ENCODE assay signal across 8 cellular contexts in the genomic region with DNA sequence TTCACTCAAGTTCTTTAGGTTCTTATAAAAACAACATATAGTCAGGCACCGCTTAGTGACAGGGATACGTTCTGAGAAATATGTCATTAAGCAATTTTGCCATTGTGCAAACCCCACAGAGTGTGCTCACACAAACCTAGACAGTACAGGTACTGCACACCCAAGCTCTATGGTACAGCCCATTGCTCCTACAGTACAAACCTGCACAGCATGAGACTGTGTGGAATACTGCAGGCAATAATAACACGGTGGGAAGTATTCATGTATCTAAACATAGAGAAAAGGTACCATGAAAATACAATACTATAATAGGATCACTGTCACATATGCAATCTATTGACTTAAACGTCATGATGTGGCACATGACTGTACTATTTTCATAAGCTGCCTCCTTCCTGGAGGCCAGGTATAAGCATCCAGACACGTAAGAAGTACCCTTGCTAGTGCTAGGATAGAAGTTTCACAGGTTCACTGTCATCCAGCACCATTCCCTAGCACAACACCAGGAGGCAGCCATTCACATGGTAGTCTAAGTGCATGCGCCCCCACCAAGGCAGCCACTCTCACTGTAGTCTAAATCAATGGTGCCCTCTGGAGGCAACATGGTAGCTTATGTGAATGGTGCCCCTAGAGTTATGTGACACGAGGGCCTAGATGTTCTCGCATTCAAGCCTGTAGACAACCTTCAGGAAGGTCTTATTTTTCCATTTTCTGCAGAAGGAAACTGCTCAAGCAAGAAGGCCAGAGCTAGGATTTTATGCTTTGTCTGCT.
DNase-seq lines count a peak whose midpoint lies in the region; ATAC-seq and TF ChIP-seq lines count a peak whose summit lies in the region.

No MANE protein-coding gene starts in this region.

- in situ Hi-C loops in GM13976 (cut with MboI; ENCODE audit: low sequenced_read_pairs, unreplicated experiment): no loop called here

- H3K36me3 ChIP-seq in OCI-LY1 (ENCODE audit: insufficient read depth, low read length) (no peaks in the 10 kb centered on the region), fibroblast of lung (ENCODE audit: control insufficient read depth, insufficient read depth, low read length) (peaks cover 5% of the 10 kb centered on the region), ascending aorta (no peaks in the 10 kb centered on the region)

- H3F3A ChIP-seq in OCI-LY1 (ENCODE audit: insufficient read depth, low read length): no peaks in the 10 kb centered on the region

- TF ChIP-seq CTCF in GM13976 (IDR thresholded peaks at IDR 0.05; ENCODE audit: borderline replicate concordance, control extremely low read depth, extremely low read depth, insufficient read depth, missing control alignments): peak; percentile 29
- TF ChIP-seq CTCF in OCI-LY1 (IDR thresholded peaks at IDR 0.05; ENCODE audit: low read length): peak; percentile 55; the same call in 1 of the 2 replicates
- TF ChIP-seq CTCF in fibroblast of lung (conservative IDR thresholded peaks at IDR 0.05 in 1 of 2, IDR thresholded peaks at IDR 0.05 in 1 of 2; ENCODE audit: low read depth in 1 of 2, low read length in 2 of 2): peak in 1 of 2 donors; percentile 45
- no peak for TF ChIP-seq CTCF in ascending aorta (IDR thresholded peaks at IDR 0.05)

- no peak overlapping the region for H2AFZ ChIP-seq in OCI-LY1 (ENCODE audit: low read length)
- no peak overlapping the region for H2AFZ ChIP-seq in fibroblast of lung (ENCODE audit: low read length)

- H4K20me1 ChIP-seq in OCI-LY1 (ENCODE audit: insufficient read depth, low read length) (no peaks in the 10 kb centered on the region), fibroblast of lung (ENCODE audit: control insufficient read depth, extremely low read depth, insufficient read depth, low read length) (no peaks in the 10 kb centered on the region)

- H3K79me2 ChIP-seq in OCI-LY1 (ENCODE audit: insufficient read depth, low read length): no peaks in the 10 kb centered on the region
- H3K79me2 ChIP-seq in fibroblast of lung (ENCODE audit: control insufficient read depth, insufficient read depth, low read length): peaks cover 91% of the 10 kb centered on the region

- no peak overlapping the region for H3K4me3 ChIP-seq in OCI-LY1 (ENCODE audit: low read depth, low read length, poor library complexity, severe bottlenecking)
- no peak overlapping the region for H3K4me3 ChIP-seq in fibroblast of lung (replicated peaks in 1 of 4; ENCODE audit: control extremely low read depth in 1 of 4, insufficient read depth in 1 of 4, low read depth in 3 of 4, low read length in 4 of 4)
- no peak overlapping the region for H3K4me3 ChIP-seq in ascending aorta

- intact Hi-C loops in ascending aorta (cut with DNase I): no loop called here

- H3K27ac ChIP-seq in OCI-LY1 (ENCODE audit: low read depth, low read length, poor library complexity, severe bottlenecking) (no peak overlapping the region), fibroblast of lung (ENCODE audit: insufficient read depth, low read length) (no peak overlapping the region), ascending aorta (no peak overlapping the region)

- H3K27me3 ChIP-seq in OCI-LY1 (ENCODE audit: insufficient read depth, low read length): no peaks in the 10 kb centered on the region
- no peaks in the 10 kb centered on the region for H3K27me3 ChIP-seq in fibroblast of lung (ENCODE audit: control insufficient read depth, insufficient read depth, low read length)
- H3K27me3 ChIP-seq in ascending aorta: no peaks in the 10 kb centered on the region

- no peak overlapping the region for H3K4me2 ChIP-seq in OCI-LY1 (ENCODE audit: low read length)
- H3K4me2 ChIP-seq in fibroblast of lung (ENCODE audit: extremely low read depth, insufficient read depth, low read length): no peak overlapping the region

- H3K4me1 ChIP-seq in OCI-LY1 (ENCODE audit: insufficient read depth, low read length, severe bottlenecking): no peaks in the 10 kb centered on the region
- peaks cover 14% of the 10 kb centered on the region for H3K4me1 ChIP-seq in fibroblast of lung (ENCODE audit: control insufficient read depth, extremely low read depth, insufficient read depth, low read length)
- no peaks in the 10 kb centered on the region for H3K4me1 ChIP-seq in ascending aorta

- H3K9ac ChIP-seq in OCI-LY1 (ENCODE audit: low read length) (no peak overlapping the region), fibroblast of lung (ENCODE audit: insufficient read depth, low read length) (no peak overlapping the region)

- H3K9me3 ChIP-seq in OCI-LY1 (ENCODE audit: low read length): no peaks in the 10 kb centered on the region
- no peaks in the 10 kb centered on the region for H3K9me3 ChIP-seq in fibroblast of lung (ENCODE audit: control insufficient read depth, insufficient read depth, low read depth, low read length)
- no peaks in the 10 kb centered on the region for H3K9me3 ChIP-seq in ascending aorta

- ATAC-seq in GM21825 (IDR thresholded peaks at IDR 0.05; ENCODE audit: unreplicated experiment): no peak

- DNase-seq in AG08396 (ENCODE audit: low spot score) (peak; percentile 36), GM13976 (ENCODE audit: low spot score) (peak; percentile 59), fibroblast of lung (ENCODE audit: low read depth in 2 of 2) (peak; percentile 25 to 54), SHP77 treated with DMSO at 0.1 percent for 48 hours (lab: John Stamatoyannopoulos, UW) (no peak), ascending aorta (ENCODE audit: low spot score in 2 of 2) (no peak), AG20443 (ENCODE audit: low spot score) (no peak)

- no peaks in the 10 kb centered on the region for H3K9me2 ChIP-seq in OCI-LY1 (ENCODE audit: low read depth, low read length)

Comparison
In these comparisons a context has a peak if more than half of its experiments do, and no peak if none do; other contexts are left out.
1. DNase-seq: peak in AG08396 (single experiment), GM13976 (single experiment) and fibroblast of lung (2 of 2); none in SHP77 treated with DMSO at 0.1 percent for 48 hours (single experiment), ascending aorta (0 of 2) and AG20443 (single experiment).
2. CTCF ChIP-seq: peak in GM13976 (single experiment) and OCI-LY1 (single experiment); none in ascending aorta (0 of 3).